8 cellular contexts compared by ENCODE assay signal in the genomic region with DNA sequence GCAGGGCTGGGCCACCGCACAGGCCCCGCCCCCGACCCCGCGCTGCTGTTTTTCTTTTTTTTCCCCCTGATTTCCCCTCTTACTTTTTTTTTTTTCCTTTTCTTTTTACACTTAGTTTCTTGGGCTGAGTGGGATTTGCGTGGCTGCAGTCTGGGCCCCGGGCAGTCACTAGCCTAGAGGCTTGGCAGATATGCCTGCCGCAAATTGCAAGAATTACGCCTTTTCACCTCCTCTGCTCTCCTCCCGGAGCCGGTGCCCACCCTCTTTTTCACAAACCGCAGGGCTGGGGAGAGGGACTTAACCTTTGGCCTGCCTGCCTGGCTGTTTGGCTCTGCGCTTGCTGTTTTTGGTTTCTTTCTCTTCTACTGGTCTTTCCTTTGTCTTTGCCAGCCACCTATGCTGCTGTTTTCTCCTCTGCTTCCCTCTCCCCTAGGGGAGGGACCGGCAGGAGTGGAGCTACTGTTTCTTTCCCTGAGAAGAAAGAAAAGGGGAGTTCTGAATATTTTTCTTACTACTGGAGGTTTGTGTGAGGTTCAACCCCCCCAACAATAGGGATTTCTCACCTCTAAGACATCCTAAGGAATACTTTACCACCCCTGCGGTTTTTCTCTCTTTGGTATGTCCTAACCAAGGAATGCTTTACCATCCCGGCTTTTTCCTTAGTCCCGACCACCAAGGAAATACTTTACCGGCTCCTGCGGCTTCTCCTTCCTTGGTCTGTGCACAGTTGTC. TPM values are rescaled to one million over a fixed set of nuclear protein-coding genes. Genes with fewer than 3 reads are reported as not detected.
DNase-seq lines count a peak whose midpoint lies in the region; ATAC-seq and TF ChIP-seq lines count a peak whose summit lies in the region.

No MANE protein-coding gene starts in this region.

- H3K9me3 ChIP-seq in ascending aorta, result peaks cover 0 to 18% of the 10 kb centered on the region in 2 donors
- no peaks in the 10 kb centered on the region for H3K9me3 ChIP-seq in gastrocnemius medialis

- H3K4me3 ChIP-seq in ascending aorta (peak overlapping the region; percentile 54 to 76), iPS-11a (ENCODE audit: low read depth, low read length) (peak overlapping the region; percentile 65), gastrocnemius medialis (peak overlapping the region; percentile 44 to 65 (median 52))

- DNase-seq in A172 (ENCODE audit: low spot score) (peak; percentile 93), HK-2 (ENCODE audit: unreplicated experiment) (peak; percentile 79), ascending aorta (ENCODE audit: low spot score in 2 of 2) (no peak), gastrocnemius medialis (no peak)
- DNase-seq in stimulated activated CD4-positive, alpha-beta T cell treated with anti-CD3 and anti-CD28 coated beads, Interleukin-4, amount 100 ng/mL, for 4 hours, result no peak

- H3K4me1 ChIP-seq in ascending aorta (peaks cover 0 to 4% of the 10 kb centered on the region in 2 donors), gastrocnemius medialis (peaks cover 9 to 29% of the 10 kb centered on the region in 2 donors)

- peak overlapping the region; percentile 82 to 84 for H3K27ac ChIP-seq in ascending aorta
- peak overlapping the region; percentile 50 to 77 (median 62) for H3K27ac ChIP-seq in gastrocnemius medialis

- H3K27me3 ChIP-seq in ascending aorta (no peaks in the 10 kb centered on the region), gastrocnemius medialis (no peaks in the 10 kb centered on the region)

- H3K36me3 ChIP-seq in ascending aorta (peaks cover 3 to 13% of the 10 kb centered on the region in 2 donors), gastrocnemius medialis (peaks cover 0 to 13% of the 10 kb centered on the region in 2 donors)

- intact Hi-C loops in ascending aorta (cut with DNase I), result no loop called here
- intact Hi-C loops in gastrocnemius medialis (cut with DNase I; ENCODE audit: low total_unique reads), result loop anchor here (1.0 kb wide), 1 partner anchor 11 kb away; a partner anchor contains a TSS

- no peak for TF ChIP-seq CTCF in ascending aorta (IDR thresholded peaks at IDR 0.05)
- no peak for TF ChIP-seq CTCF in gastrocnemius medialis (IDR thresholded peaks at IDR 0.05 in 4 of 5, conservative IDR thresholded peaks at IDR 0.05 in 1 of 5)

- no peak for TF ChIP-seq POLR2A in gastrocnemius medialis (IDR thresholded peaks at IDR 0.05)

- ATAC-seq in gastrocnemius medialis, result peak; percentile 42 to 54
- ATAC-seq in GM18520 (IDR thresholded peaks at IDR 0.05; ENCODE audit: unreplicated experiment), result no peak
- ATAC-seq in HG03196 (IDR thresholded peaks at IDR 0.05; ENCODE audit: unreplicated experiment), result no peak

- in situ Hi-C loops in gastrocnemius medialis (cut with MboI; ENCODE audit: low sequenced_read_pairs in 4 of 4), result no loop called here

RNA-seq across cellular contexts. Expression of a gene that starts 11.0 kb away (rescaled TPM):
- total RNA-seq in A172 (2014; rRNA removed; shearing (Covaris generic)), result 4.6 and 11.6 TPM in 2 replicates
- total RNA-seq in ascending aorta (6.9 TPM), gastrocnemius medialis (1 to 10 TPM; 1.2 to 2.3 (median 1.8) TPM)

RNA-seq across cellular contexts. Expression of a gene that starts 26.3 kb away (rescaled TPM):
- 22.9 and 26.6 TPM in 2 replicates for total RNA-seq in A172 (2014; rRNA removed; shearing (Covaris generic))
- total RNA-seq in ascending aorta, result 7.8 TPM
- total RNA-seq in gastrocnemius medialis, result 1 to 10 TPM; 2.1 to 9.6 (median 6.3) TPM

RNA-seq across cellular contexts. Expression of a gene that starts 34.3 kb away (rescaled TPM):
- 18.9 and 24.6 TPM in 2 replicates for total RNA-seq in A172 (2014; rRNA removed; shearing (Covaris generic))
- 1.4 TPM for total RNA-seq in ascending aorta
- 10 to 100 TPM in 1 of 4 donors, 1 to 10 TPM in 3; 7.6 to 13.3 (median 9.2) TPM for total RNA-seq in gastrocnemius medialis

RNA-seq across cellular contexts. Expression of a gene that starts 45.9 kb away (rescaled TPM):
- 24.7 and 31.9 TPM in 2 replicates for total RNA-seq in A172 (2014; rRNA removed; shearing (Covaris generic))
- total RNA-seq in ascending aorta (12.9 TPM), gastrocnemius medialis (1 to 10 TPM; 4.5 to 9.0 (median 5.5) TPM)

RNA-seq across cellular contexts. Expression of a gene that starts 57.1 kb away (rescaled TPM):
- 20.9 and 26.1 TPM in 2 replicates for total RNA-seq in A172 (2014; rRNA removed; shearing (Covaris generic))
- total RNA-seq in ascending aorta, result 1.9 TPM
- total RNA-seq in gastrocnemius medialis, result 1 to 10 TPM; 5.0 to 8.1 (median 8.0) TPM

Comparison
In these comparisons a context has a peak if more than half of its experiments do, and no peak if none do; other contexts are left out.
1. DNase-seq: peak in A172 (single experiment) and HK-2 (single experiment); none in ascending aorta (0 of 2), gastrocnemius medialis (0 of 2) and stimulated activated CD4-positive, alpha-beta T cell treated with anti-CD3 and anti-CD28 coated beads, Interleukin-4, amount 100 ng/mL, for 4 hours (0 of 2).
2. ATAC-seq: peak in gastrocnemius medialis (2 of 2); none in GM18520 (single experiment) and HG03196 (single experiment).
3. Peak in every context shown above with its lines, with median percentiles within 50 percentile points of each other: H3K4me3 ChIP-seq.